In the genomic region with DNA sequence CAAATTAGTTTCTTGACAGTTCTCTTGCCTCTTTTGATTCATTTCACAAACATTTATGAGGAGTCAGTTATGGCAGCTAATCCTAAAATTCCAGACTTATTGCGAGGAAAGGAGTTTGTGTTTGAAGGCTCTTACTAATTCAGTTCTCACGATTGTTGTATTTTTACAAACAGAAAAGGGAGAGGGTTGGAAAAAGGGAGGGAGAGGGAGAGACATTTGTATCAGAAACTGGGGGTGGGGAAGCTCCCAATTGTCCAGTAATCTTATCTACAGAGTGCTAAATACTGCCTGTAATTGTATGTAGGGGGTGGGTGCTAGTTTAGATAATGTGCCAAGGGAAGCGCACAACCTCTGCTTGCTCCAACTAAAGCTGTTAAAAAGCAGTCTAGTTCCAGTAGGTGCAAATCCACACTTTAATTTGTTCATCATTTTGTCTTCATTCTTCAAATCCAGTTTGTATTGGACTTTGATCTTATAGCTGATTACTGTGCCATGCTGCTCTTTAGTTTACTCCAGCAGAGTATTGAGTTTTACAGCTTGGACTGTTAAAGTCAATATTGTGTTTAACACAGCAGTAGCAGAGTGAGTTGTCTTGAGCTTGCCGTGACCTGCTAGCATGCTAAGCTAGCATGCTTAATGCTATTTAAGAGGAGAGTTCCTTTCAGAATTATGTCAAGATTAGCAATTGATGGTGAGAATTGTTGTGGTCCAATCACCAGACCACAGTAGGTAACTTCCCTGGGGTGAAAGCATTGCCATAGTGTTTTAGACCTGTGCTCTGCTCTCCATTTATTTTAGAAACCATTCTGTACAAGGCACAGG, we compare ENCODE assay signal across 8 cellular contexts. TPM values are rescaled to one million over a fixed set of nuclear protein-coding genes. Genes with fewer than 3 reads are reported as not detected.
DNase-seq lines count a peak whose midpoint lies in the region; ATAC-seq, FAIRE-seq and TF ChIP-seq lines count a peak whose summit lies in the region.

No MANE protein-coding gene starts in this region.

- ATAC-seq in HG02798 (IDR thresholded peaks at IDR 0.05; ENCODE audit: poor library complexity, unreplicated experiment) = peak; percentile 71
- no peak for ATAC-seq in HG02885 (IDR thresholded peaks at IDR 0.05; ENCODE audit: poor library complexity, unreplicated experiment)

- H3K4me3 Mint-ChIP-seq in brain = peak overlapping the region; percentile 12 to 41 (median 32)

- no peaks in the 10 kb centered on the region for H3K36me3 Mint-ChIP-seq in brain

- in situ Hi-C loops in GM13977 (cut with MboI; ENCODE audit: low pct_unique_long_range_greater_than_20kb, low sequenced_read_pairs, unreplicated experiment) = no loop called here

- no peak overlapping the region for H3K4me3 ChIP-seq in muscle layer of colon (ENCODE audit: low read depth in 1 of 2, low read length in 2 of 2)

- peak; percentile 99 for FAIRE-seq in G401.6 (lab: Jason Lieb, UNC)

- peak overlapping the region; percentile 53 for H3K27ac ChIP-seq in muscle layer of colon (ENCODE audit: low read depth, low read length)

- peaks cover 74% of the 10 kb centered on the region for H3K4me1 Mint-ChIP-seq in brain

- no peak for TF ChIP-seq CTCF in brain (conservative IDR thresholded peaks at IDR 0.05)
- TF ChIP-seq CTCF in GM13977 (IDR thresholded peaks at IDR 0.05; ENCODE audit: extremely low read depth, insufficient read depth, missing control alignments) = no peak

- H3K9ac ChIP-seq in muscle layer of colon (ENCODE audit: low read length) = no peak overlapping the region

- H3K27ac Mint-ChIP-seq in brain = peak overlapping the region; percentile 0 to 84 (median 9)

- H3K27me3 Mint-ChIP-seq in brain = no peaks in the 10 kb centered on the region

- H3K36me3 ChIP-seq in muscle layer of colon (ENCODE audit: insufficient read depth, low read length) = no peaks in the 10 kb centered on the region

- peaks cover 65% of the 10 kb centered on the region for H3K4me1 ChIP-seq in muscle layer of colon (ENCODE audit: insufficient read depth, low read length)

- no peaks in the 10 kb centered on the region for H3K27me3 ChIP-seq in muscle layer of colon (ENCODE audit: control insufficient read depth in 1 of 2, insufficient read depth in 2 of 2, low read length in 2 of 2)

- no peaks in the 10 kb centered on the region for H3K9me3 Mint-ChIP-seq in brain

- DNase-seq in foreskin melanocyte (no peak), iPS-NIHi11 (ENCODE audit: low spot score) (no peak), GM13977 (ENCODE audit: low spot score) (no peak)

- H3K9me3 ChIP-seq in muscle layer of colon (ENCODE audit: low read length) = no peaks in the 10 kb centered on the region

RNA-seq across cellular contexts. Expression of a gene that starts 13.9 kb away (rescaled TPM):
- 6.8 TPM for polyA plus RNA-seq in brain (ENCODE audit: insufficient read depth, low read depth, low replicate concordance)

RNA-seq across cellular contexts. Expression of a gene that starts 59.6 kb away (rescaled TPM):
- polyA plus RNA-seq in brain (ENCODE audit: insufficient read depth, low read depth, low replicate concordance) = 20.7 TPM
